In the genomic region with DNA sequence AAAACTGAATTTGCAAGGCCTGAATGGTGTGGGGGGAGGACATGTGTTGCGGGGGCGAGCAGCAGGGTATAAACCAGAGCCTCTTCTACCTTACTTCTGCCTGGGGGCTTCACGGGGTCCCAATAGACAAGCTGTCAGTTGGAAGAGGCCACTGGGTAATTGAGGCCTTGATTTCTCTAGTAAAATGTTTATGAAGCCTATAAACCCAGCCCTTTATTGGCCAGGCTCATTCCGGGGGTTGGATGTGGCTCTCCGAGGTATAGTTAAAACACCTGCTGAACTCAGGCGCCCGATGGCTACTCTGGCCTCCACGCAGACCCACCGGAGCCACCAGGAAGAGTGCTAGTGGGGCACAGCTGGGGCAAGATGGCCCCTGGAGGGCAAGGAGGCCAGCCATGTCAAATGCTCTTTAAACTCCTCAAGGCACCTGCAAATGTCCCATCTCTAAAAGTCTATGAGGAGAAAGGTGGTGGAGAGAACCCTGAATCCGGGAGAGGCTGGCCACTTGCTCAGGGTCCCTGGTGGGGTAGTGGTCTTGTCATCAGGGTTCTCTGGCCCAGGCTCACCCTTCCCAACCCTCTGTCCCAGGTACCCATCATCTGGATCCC, we compare ENCODE assay signal across 24 cellular contexts. TPM values are rescaled to one million over a fixed set of nuclear protein-coding genes. Genes with fewer than 3 reads are reported as not detected.
"Had no signal": no experiment of that assay in that cellular context is flagged by ENCODE, and none has a peak within 500 bp of the region (broad histone marks: within the 10 kb centered on the region; RNA-seq: fewer than 3 reads in every experiment).

No MANE protein-coding gene starts in this region.

- H3K9me3 ChIP-seq: ascending aorta, esophagus squamous epithelium, gastrocnemius medialis, heart left ventricle, thoracic aorta, upper lobe of right lung had no signal

- FAIRE-seq: colon, keratinocyte had no signal

- H3K27me3 ChIP-seq: ascending aorta, dorsolateral prefrontal cortex, gastrocnemius medialis, heart left ventricle, upper lobe of right lung had no signal

- ATAC-seq: activated naive CD4-positive, alpha-beta T cell treated with anti-CD3 and anti-CD28 coated beads, Interleukin-2, amount 50 U/mL, for 72 hours; activated T-helper 17 cell treated with anti-CD3 and anti-CD28 coated beads, Interleukin-2, amount 50 U/mL, for 72 hours; effector memory CD8-positive, alpha-beta T cell; gastrocnemius medialis; heart left ventricle; left lobe of liver; natural killer cell; SK-N-SH treated with all-trans-retinoic acid at 6 μM for 48 hours; T-cell; upper lobe of right lung had no signal

- H3K36me3 ChIP-seq: ascending aorta, esophagus squamous epithelium, gastrocnemius medialis, heart left ventricle, thoracic aorta, upper lobe of right lung had no signal

- H3K27ac Mint-ChIP-seq: activated naive CD4-positive, alpha-beta T cell treated with anti-CD3 and anti-CD28 coated beads, Interleukin-2, amount 50 U/mL, for 72 hours; activated T-cell treated with anti-CD3 and anti-CD28 coated beads, Interleukin-2, amount 50 U/mL, for 24 hours; activated T-helper 17 cell treated with anti-CD3 and anti-CD28 coated beads, Interleukin-2, amount 50 U/mL, for 72 hours; effector memory CD8-positive, alpha-beta T cell; natural killer cell; T-cell; T-helper 2 cell treated with Interferon-gamma antibody and Interleukin-4, amounts not matched to agents 5 μg/mL and 100 μg/mL, for 36 hours had no signal

- H3K4me1 ChIP-seq: ascending aorta, esophagus squamous epithelium, gastrocnemius medialis, heart left ventricle, upper lobe of right lung had no signal

- DNase-seq: activated T-cell treated with anti-CD3 and anti-CD28 coated beads, Interleukin-2, amount 50 U/mL, for 24 hours; central memory CD4-positive, alpha-beta T cell; effector memory CD8-positive, alpha-beta T cell; esophagus squamous epithelium; gastrocnemius medialis; heart left ventricle; natural killer cell; occipital lobe; stimulated activated CD4-positive, alpha-beta T cell treated with anti-CD3 and anti-CD28 coated beads, Interleukin-4, amount 100 ng/mL, for 24 hours; stimulated activated naive CD4-positive, alpha-beta T cell treated with Interleukin-2 at 50 U/mL for 16 hours; T-cell; upper lobe of right lung had no signal

- H3K4me3 ChIP-seq: ascending aorta, dorsolateral prefrontal cortex, esophagus squamous epithelium, gastrocnemius medialis, heart left ventricle, lung, thoracic aorta, upper lobe of right lung had no signal

- H3K9me3 Mint-ChIP-seq: activated naive CD4-positive, alpha-beta T cell treated with anti-CD3 and anti-CD28 coated beads, Interleukin-2, amount 50 U/mL, for 72 hours; activated T-cell treated with anti-CD3 and anti-CD28 coated beads, Interleukin-2, amount 50 U/mL, for 24 hours; activated T-helper 17 cell treated with anti-CD3 and anti-CD28 coated beads, Interleukin-2, amount 50 U/mL, for 72 hours; effector memory CD8-positive, alpha-beta T cell; natural killer cell; T-cell; T-helper 2 cell treated with Interferon-gamma antibody and Interleukin-4, amounts not matched to agents 5 μg/mL and 100 μg/mL, for 36 hours had no signal

- H3K4me3 Mint-ChIP-seq: activated T-cell treated with anti-CD3 and anti-CD28 coated beads, Interleukin-2, amount 50 U/mL, for 24 hours; activated T-helper 17 cell treated with anti-CD3 and anti-CD28 coated beads, Interleukin-2, amount 50 U/mL, for 72 hours; effector memory CD8-positive, alpha-beta T cell; natural killer cell; T-cell; T-helper 2 cell treated with Interferon-gamma antibody and Interleukin-4, amounts not matched to agents 5 μg/mL and 100 μg/mL, for 36 hours had no signal

- H3K36me3 Mint-ChIP-seq: activated naive CD4-positive, alpha-beta T cell treated with anti-CD3 and anti-CD28 coated beads, Interleukin-2, amount 50 U/mL, for 72 hours; natural killer cell; T-cell had no signal

- H3K27ac ChIP-seq: ascending aorta, dorsolateral prefrontal cortex, esophagus squamous epithelium, gastrocnemius medialis, heart left ventricle, thoracic aorta, upper lobe of right lung had no signal

- H3K4me1 Mint-ChIP-seq: activated T-helper 17 cell treated with anti-CD3 and anti-CD28 coated beads, Interleukin-2, amount 50 U/mL, for 72 hours had no signal

RNA-seq across cellular contexts. Expression of gene IGDCC3, which starts 34.3 kb away (rescaled TPM):
- total RNA-seq: activated naive CD4-positive, alpha-beta T cell treated with anti-CD3 and anti-CD28 coated beads, Interleukin-2, amount 50 U/mL, for 72 hours; activated T-helper 17 cell treated with anti-CD3 and anti-CD28 coated beads, Interleukin-2, amount 50 U/mL, for 72 hours; ascending aorta; esophagus squamous epithelium; gastrocnemius medialis; natural killer cell; thoracic aorta; upper lobe of right lung had no signal

RNA-seq across cellular contexts. Expression of gene RNU5B-1, which starts 39.0 kb away (rescaled TPM):
- total RNA-seq: activated naive CD4-positive, alpha-beta T cell treated with anti-CD3 and anti-CD28 coated beads, Interleukin-2, amount 50 U/mL, for 72 hours; ascending aorta; esophagus squamous epithelium; gastrocnemius medialis; left lobe of liver; occipital lobe; renal cortical epithelial cell; thoracic aorta had no signal

RNA-seq across cellular contexts. Expression of gene RNU5A-1, which starts 47.6 kb away (rescaled TPM):
- total RNA-seq: activated naive CD4-positive, alpha-beta T cell treated with anti-CD3 and anti-CD28 coated beads, Interleukin-2, amount 50 U/mL, for 72 hours; activated T-helper 17 cell treated with anti-CD3 and anti-CD28 coated beads, Interleukin-2, amount 50 U/mL, for 72 hours; ascending aorta; esophagus squamous epithelium; gastrocnemius medialis; heart left ventricle; left lobe of liver; lung; natural killer cell; occipital lobe; renal cortical epithelial cell; T-cell; thoracic aorta; upper lobe of right lung had no signal
